ENCODE assay signal across 1 cellular context in the genomic region with DNA sequence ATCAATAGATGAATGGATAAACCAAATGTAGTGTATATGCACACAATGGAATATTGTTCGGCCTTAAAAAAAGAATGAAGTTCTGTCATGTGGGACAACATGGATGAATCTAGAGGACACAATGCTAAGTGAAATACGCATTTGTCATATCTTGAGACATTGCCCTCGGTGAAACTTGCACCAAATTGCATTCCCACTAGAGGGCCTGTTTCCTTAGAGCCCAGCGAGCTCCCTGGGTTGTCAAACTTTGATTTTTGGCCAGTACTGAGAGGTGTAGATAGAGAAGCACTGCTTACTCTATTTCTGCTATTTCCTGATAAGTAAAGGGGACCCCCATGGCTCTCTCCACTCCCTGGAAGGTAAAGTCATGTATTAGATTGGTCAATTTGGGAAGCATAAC.
TF ChIP-seq lines count a peak whose summit lies in the region.

No MANE protein-coding gene starts in this region.

TF ChIP-seq in GM23338, 12 proteins besides CTCF, POLR2A, EP300 and RAD21 (continued from another document):
- TF ChIP-seq NANOG (IDR thresholded peaks at IDR 0.05; ENCODE audit: borderline replicate concordance), result no peak
- TF ChIP-seq STAT1 (IDR thresholded peaks at IDR 0.05; ENCODE audit: unreplicated experiment), result no peak
- TF ChIP-seq CREB1 (CRISPR knock-in tag; IDR thresholded peaks at IDR 0.05; ENCODE audit: low read depth), result no peak
TF ChIP-seq in GM23338: peak in this region for 0.
